In the genomic region with DNA sequence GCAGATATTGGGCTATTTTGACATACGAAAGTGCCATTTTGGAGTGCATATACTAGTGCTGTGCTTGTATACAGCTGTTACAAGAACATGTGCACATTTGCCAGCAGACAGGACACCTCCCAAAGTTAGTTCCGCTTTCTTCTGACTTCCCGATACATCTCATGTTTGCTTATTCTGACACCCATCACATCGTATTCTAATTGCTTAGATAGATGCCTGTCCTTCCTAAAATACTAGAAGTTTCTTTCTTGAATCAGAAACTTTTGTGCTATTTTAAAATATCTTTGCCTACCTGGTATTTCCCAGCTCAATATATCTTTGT, we compare ENCODE assay signal across 11 cellular contexts.
"Had no signal": no experiment of that assay in that cellular context is flagged by ENCODE, and none has a peak within 500 bp of the region (broad histone marks: within the 10 kb centered on the region; RNA-seq: fewer than 3 reads in every experiment).

No MANE protein-coding gene starts in this region.

- H3K4me1 ChIP-seq: parathyroid adenoma had no signal

- FAIRE-seq: colon, islet of Langerhans had no signal

- H3K27ac ChIP-seq: parathyroid adenoma had no signal

- H3K9ac ChIP-seq: parathyroid adenoma had no signal

- ATAC-seq: activated CD4-positive, alpha-beta T cell treated with anti-CD3 and anti-CD28 coated beads for 36 hours; esophagus mucosa; left lobe of liver; naive thymus-derived CD4-positive, alpha-beta T cell; stimulated activated memory B cell treated with anti-CD40 and anti-IgM and Interleukin-4, amounts not matched to agents 10 μg/mL and 1 μg/mL and 100 μg/mL, for 72 hours had no signal

- DNase-seq: activated CD4-positive, alpha-beta memory T cell treated with anti-CD3 and anti-CD28 coated beads, Interleukin-2, amount 10 ng/mL, durations not matched to agents 7 days and 5 days; activated CD4-positive, alpha-beta T cell treated with anti-CD3 and anti-CD28 coated beads for 36 hours; activated gamma-delta T cell; activated T-cell treated with anti-CD3 and anti-CD28 coated beads, Interleukin-2, amount 50 U/mL, for 48 hours; naive thymus-derived CD4-positive, alpha-beta T cell had no signal
